ENCODE assay signal across 1 cellular context in the genomic region with DNA sequence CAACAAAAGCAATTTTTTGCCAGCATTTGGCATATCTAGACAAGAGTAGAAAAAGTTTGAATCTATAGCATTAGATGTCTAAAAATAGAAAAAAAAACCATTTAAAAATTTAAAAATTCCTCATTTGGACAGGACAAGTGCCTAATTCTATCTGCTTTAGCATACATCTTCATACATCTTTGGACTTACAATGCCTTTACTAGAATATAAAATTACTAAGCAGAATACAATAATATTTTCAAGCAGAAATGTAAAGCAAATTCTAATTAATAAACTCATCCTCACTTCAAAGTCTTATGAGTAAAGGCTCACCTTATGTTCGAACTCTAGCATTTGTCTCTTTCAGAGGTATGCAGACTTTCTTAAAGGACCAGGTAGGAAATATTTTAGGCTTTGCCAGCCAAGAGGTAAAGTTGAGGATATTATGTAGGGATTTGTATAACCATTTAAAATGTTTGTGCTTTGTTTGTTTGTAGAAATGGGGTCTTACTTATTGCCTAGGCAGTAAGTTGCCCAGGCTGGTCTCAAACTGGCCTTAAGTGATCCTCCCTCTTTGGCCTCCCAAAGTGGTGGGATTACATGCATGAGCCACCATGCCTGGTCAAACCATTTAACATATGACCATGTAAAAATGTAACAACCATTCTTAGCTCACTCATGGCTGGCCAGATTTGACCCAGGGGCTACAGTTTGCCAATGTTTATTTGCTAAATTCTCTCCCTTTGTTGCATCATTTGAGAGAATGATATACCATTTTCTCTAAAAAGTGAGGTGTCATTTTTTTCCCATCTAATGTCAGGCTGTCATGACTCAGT.
TF ChIP-seq lines count a peak whose summit lies in the region.

No MANE protein-coding gene starts in this region.

TF ChIP-seq in HepG2, 621 proteins besides CTCF, POLR2A, EP300 and RAD21 (continued from another document):
- TF ChIP-seq ZNF770 (CRISPR knock-in tag; IDR thresholded peaks at IDR 0.05) (peak; percentile 81), ZNF704 (CRISPR knock-in tag; IDR thresholded peaks at IDR 0.05; ENCODE audit: borderline replicate concordance) (no peak), AGO2 (optimal IDR thresholded peaks at IDR 0.05; ENCODE audit: low read depth, low read length) (peak; percentile 85)
